ENCODE assay signal across 9 cellular contexts in the genomic region with DNA sequence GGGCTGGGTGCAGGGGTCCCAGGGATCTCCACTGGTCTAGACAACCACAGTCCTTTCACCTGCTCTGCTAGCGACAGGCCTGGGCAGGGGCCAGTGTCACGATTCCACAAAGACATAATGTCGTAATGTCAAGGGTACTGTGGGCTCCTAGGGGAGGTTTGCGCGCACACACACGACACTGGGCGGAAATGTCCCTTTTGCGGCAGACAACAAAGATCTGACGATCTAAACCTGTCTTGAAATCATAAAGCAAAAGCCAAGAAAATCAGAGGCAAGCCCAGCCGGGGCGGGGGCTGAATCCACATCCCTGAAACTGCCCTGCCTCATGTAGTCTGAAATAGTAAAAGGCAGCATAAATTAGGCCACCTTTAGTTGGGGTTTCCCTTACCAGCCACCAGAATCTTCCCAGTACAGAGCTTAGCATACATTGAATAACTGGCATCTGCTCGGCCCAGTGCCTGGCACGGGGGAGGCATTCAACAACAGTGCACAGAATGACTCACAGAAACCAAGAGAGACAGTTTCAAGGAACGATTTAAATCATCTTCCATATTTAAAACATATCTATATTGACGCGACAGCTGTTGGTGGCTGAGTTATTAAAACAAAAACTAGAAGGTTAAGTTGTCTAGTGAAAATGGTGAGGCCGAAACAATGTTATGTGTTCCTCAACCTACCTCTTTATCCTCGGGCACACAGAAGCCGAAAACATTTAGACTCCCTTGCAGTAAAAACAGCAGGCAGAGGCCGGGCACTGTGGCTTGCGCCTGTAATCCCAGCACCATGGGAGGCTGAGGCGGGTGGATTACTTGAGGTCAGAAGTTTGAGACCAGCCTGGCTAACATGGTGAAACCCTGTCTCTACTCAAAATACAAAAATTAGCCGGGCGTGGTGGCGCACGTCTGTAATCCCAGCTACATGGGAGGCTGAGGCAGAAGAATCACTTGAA.
A peak's percentile ranks its signal among the peaks of the same experiment; 100 is the strongest.
DNase-seq lines count a peak whose midpoint lies in the region; ATAC-seq and TF ChIP-seq lines count a peak whose summit lies in the region.
"Had no signal": no experiment of that assay in that cellular context is flagged by ENCODE, and none has a peak within 500 bp of the region (broad histone marks: within the 10 kb centered on the region; RNA-seq: fewer than 3 reads in every experiment).

No MANE protein-coding gene starts in this region.

- no peak for TF ChIP-seq POLR2A in gastrocnemius medialis (IDR thresholded peaks at IDR 0.05)

- no peak overlapping the region for H3K4me2 ChIP-seq in PC-3 (ENCODE audit: low read length)

- H3K27ac ChIP-seq in gastrocnemius medialis (peak overlapping the region; percentile 71 to 86 (median 79)), PC-3 (ENCODE audit: low read length) (no peak overlapping the region)

- peaks cover 13 to 19% of the 10 kb centered on the region in 2 donors for H3K4me1 ChIP-seq in gastrocnemius medialis
- H3K4me1 ChIP-seq in PC-3 (ENCODE audit: insufficient read depth, low read length), result no peaks in the 10 kb centered on the region

- POLR2A ChIA-PET in PC-3 (lab: Charles Lee; ENCODE audit: unreplicated experiment), result no interaction called here

- peaks cover 0 to 3% (median 1%) of the 10 kb centered on the region in 3 donors for H3K27me3 Mint-ChIP-seq in CD14-positive monocyte (ENCODE audit: low read depth in 3 of 3)

- DNase-seq in gastrocnemius medialis (peak in 1 of 2 donors; percentile 63), CD14-positive monocyte (ENCODE audit: low spot score) (no peak), NCI-H1092 (lab: John Stamatoyannopoulos, UW) (no peak), NCI-H1436 treated with DMSO at 0.1 percent for 48 hours (lab: John Stamatoyannopoulos, UW) (no peak), PC-3 (no peak)

- no peak overlapping the region for H2AFZ ChIP-seq in PC-3 (ENCODE audit: low read length)

- H3K79me2 ChIP-seq in PC-3 (ENCODE audit: low read length), result peaks cover 14% of the 10 kb centered on the region

- no peak overlapping the region for H3K9ac ChIP-seq in PC-3 (ENCODE audit: low read length)

- H3K27me3 ChIP-seq in gastrocnemius medialis (no peaks in the 10 kb centered on the region), PC-3 (ENCODE audit: low read length) (no peaks in the 10 kb centered on the region)

- ATAC-seq in GM18907 (IDR thresholded peaks at IDR 0.05; ENCODE audit: unreplicated experiment) (peak; percentile 99), HG02623 (IDR thresholded peaks at IDR 0.05; ENCODE audit: unreplicated experiment) (peak; percentile 96), SK-N-SH treated with all-trans-retinoic acid at 6 μM for 48 hours (peak; percentile 86), gastrocnemius medialis (peak; percentile 90 to 93), PC-3 (no peak)

- TF ChIP-seq CTCF in gastrocnemius medialis (IDR thresholded peaks at IDR 0.05 in 4 of 5, conservative IDR thresholded peaks at IDR 0.05 in 1 of 5), result no peak
- TF ChIP-seq CTCF in CD14-positive monocyte (IDR thresholded peaks at IDR 0.05), result no peak
- TF ChIP-seq CTCF in PC-3 (conservative IDR thresholded peaks at IDR 0.05; ENCODE audit: low read depth, low read length), result no peak

- intact Hi-C loops in gastrocnemius medialis (cut with DNase I; ENCODE audit: low total_unique reads) (loop anchor here (5.0 kb wide), 1 partner anchor 152 kb away; a partner anchor contains a TSS), CD14-positive monocyte (cut with micrococcal nuclease) (no loop called here), PC-3 (cut with micrococcal nuclease) (no loop called here)

- H4K20me1 ChIP-seq in PC-3 (ENCODE audit: low read length), result no peaks in the 10 kb centered on the region

- peaks cover 5% of the 10 kb centered on the region for H3K4me1 Mint-ChIP-seq in CD14-positive monocyte

- H3F3A ChIP-seq in PC-3 (ENCODE audit: low read length, unreplicated experiment), result no peaks in the 10 kb centered on the region

- in situ Hi-C loops in gastrocnemius medialis (cut with MboI; ENCODE audit: low sequenced_read_pairs in 4 of 4), result loop anchor here in 3 of 4 donors (5.0 to 25.0 kb wide), 3 partner anchors 298 to 402 kb away; a partner anchor contains a TSS

- no TSS peak for BruUV-seq in PC-3 (replicated peaks; lab: Mats Ljungman, UMichigan)

- peaks cover 0 to 2% (median 0%) of the 10 kb centered on the region in 7 donors for H3K9me3 Mint-ChIP-seq in CD14-positive monocyte
- H3K9me3 Mint-ChIP-seq: natural killer cell treated with Interleukin-12 subunit alpha and Interleukin-12 subunit beta and Interleukin-15 and Interleukin-18, amount 100 ng/mL, for 72 hours had no signal

- no peaks in the 10 kb centered on the region for H3K9me2 ChIP-seq in PC-3 (replicated peaks; ENCODE audit: low read length)

- H3K4me3 Mint-ChIP-seq in CD14-positive monocyte, result no peak overlapping the region
- H3K4me3 Mint-ChIP-seq: natural killer cell treated with Interleukin-12 subunit alpha and Interleukin-12 subunit beta and Interleukin-15 and Interleukin-18, amount 100 ng/mL, for 72 hours had no signal

- H3K9me3 ChIP-seq in gastrocnemius medialis (no peaks in the 10 kb centered on the region), PC-3 (ENCODE audit: low read length) (no peaks in the 10 kb centered on the region)

- no peaks in the 10 kb centered on the region for H3K36me3 Mint-ChIP-seq in CD14-positive monocyte
- H3K36me3 Mint-ChIP-seq: natural killer cell treated with Interleukin-12 subunit alpha and Interleukin-12 subunit beta and Interleukin-15 and Interleukin-18, amount 100 ng/mL, for 72 hours had no signal

- CTCF ChIA-PET in PC-3 (lab: Charles Lee), result no interaction called here

- no peaks in the 10 kb centered on the region for H3K36me3 ChIP-seq in gastrocnemius medialis
- peaks cover 18% of the 10 kb centered on the region for H3K36me3 ChIP-seq in PC-3 (ENCODE audit: low read depth, low read length)

- H3K4me3 ChIP-seq in gastrocnemius medialis, result no peak overlapping the region
- no peak overlapping the region for H3K4me3 ChIP-seq in PC-3 (ENCODE audit: low read length)

- no peak overlapping the region for H3K27ac Mint-ChIP-seq in CD14-positive monocyte
- H3K27ac Mint-ChIP-seq: natural killer cell treated with Interleukin-12 subunit alpha and Interleukin-12 subunit beta and Interleukin-15 and Interleukin-18, amount 100 ng/mL, for 72 hours had no signal

TF ChIP-seq in SK-N-SH treated with all-trans-retinoic acid at 6 μM for 48 hours, 23 proteins besides CTCF, POLR2A, EP300 and RAD21:
- TF ChIP-seq, protein P1, sequence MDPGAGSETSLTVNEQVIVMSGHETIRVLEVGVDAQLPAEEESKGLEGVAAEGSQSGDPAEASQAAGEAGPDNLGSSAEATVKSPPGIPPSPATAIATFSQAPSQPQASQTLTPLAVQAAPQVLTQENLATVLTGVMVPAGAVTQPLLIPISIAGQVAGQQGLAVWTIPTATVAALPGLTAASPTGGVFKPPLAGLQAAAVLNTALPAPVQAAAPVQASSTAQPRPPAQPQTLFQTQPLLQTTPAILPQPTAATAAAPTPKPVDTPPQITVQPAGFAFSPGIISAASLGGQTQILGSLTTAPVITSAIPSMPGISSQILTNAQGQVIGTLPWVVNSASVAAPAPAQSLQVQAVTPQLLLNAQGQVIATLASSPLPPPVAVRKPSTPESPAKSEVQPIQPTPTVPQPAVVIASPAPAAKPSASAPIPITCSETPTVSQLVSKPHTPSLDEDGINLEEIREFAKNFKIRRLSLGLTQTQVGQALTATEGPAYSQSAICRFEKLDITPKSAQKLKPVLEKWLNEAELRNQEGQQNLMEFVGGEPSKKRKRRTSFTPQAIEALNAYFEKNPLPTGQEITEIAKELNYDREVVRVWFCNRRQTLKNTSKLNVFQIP (CRISPR knock-in tag; IDR thresholded peaks at IDR 0.05; ENCODE audit: borderline replicate concordance, low read depth), result no peak
- TF ChIP-seq, protein P2, sequence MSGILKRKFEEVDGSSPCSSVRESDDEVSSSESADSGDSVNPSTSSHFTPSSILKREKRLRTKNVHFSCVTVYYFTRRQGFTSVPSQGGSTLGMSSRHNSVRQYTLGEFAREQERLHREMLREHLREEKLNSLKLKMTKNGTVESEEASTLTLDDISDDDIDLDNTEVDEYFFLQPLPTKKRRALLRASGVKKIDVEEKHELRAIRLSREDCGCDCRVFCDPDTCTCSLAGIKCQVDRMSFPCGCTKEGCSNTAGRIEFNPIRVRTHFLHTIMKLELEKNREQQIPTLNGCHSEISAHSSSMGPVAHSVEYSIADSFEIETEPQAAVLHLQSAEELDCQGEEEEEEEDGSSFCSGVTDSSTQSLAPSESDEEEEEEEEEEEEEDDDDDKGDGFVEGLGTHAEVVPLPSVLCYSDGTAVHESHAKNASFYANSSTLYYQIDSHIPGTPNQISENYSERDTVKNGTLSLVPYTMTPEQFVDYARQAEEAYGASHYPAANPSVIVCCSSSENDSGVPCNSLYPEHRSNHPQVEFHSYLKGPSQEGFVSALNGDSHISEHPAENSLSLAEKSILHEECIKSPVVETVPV (CRISPR knock-in tag; IDR thresholded peaks at IDR 0.05), result no peak
- no peak for TF ChIP-seq BACH2 (CRISPR knock-in tag; IDR thresholded peaks at IDR 0.05; ENCODE audit: borderline replicate concordance)
- TF ChIP-seq OSR1 (CRISPR knock-in tag; IDR thresholded peaks at IDR 0.05), result no peak
- no peak for TF ChIP-seq ZC3H10 (CRISPR knock-in tag; IDR thresholded peaks at IDR 0.05)
- TF ChIP-seq CSDC2 (CRISPR knock-in tag; IDR thresholded peaks at IDR 0.05), result no peak
- TF ChIP-seq ZFP3 (CRISPR knock-in tag; IDR thresholded peaks at IDR 0.05), result no peak
- no peak for TF ChIP-seq ZNF565 (CRISPR knock-in tag; conservative IDR thresholded peaks at IDR 0.05; ENCODE audit: low read depth)
- TF ChIP-seq, protein P3, sequence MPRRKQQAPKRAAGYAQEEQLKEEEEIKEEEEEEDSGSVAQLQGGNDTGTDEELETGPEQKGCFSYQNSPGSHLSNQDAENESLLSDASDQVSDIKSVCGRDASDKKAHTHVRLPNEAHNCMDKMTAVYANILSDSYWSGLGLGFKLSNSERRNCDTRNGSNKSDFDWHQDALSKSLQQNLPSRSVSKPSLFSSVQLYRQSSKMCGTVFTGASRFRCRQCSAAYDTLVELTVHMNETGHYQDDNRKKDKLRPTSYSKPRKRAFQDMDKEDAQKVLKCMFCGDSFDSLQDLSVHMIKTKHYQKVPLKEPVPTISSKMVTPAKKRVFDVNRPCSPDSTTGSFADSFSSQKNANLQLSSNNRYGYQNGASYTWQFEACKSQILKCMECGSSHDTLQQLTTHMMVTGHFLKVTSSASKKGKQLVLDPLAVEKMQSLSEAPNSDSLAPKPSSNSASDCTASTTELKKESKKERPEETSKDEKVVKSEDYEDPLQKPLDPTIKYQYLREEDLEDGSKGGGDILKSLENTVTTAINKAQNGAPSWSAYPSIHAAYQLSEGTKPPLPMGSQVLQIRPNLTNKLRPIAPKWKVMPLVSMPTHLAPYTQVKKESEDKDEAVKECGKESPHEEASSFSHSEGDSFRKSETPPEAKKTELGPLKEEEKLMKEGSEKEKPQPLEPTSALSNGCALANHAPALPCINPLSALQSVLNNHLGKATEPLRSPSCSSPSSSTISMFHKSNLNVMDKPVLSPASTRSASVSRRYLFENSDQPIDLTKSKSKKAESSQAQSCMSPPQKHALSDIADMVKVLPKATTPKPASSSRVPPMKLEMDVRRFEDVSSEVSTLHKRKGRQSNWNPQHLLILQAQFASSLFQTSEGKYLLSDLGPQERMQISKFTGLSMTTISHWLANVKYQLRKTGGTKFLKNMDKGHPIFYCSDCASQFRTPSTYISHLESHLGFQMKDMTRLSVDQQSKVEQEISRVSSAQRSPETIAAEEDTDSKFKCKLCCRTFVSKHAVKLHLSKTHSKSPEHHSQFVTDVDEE (CRISPR knock-in tag; IDR thresholded peaks at IDR 0.05), result no peak
